ENCODE assay signal across 9 cellular contexts in genomic region chr4:55635760-55636621, GRCh38. TPM values are rescaled to one million over a fixed set of nuclear protein-coding genes. Genes with fewer than 3 reads are reported as not detected.
DNase-seq lines count a peak whose midpoint lies in the region; ATAC-seq, FAIRE-seq and TF ChIP-seq lines count a peak whose summit lies in the region.
"Had no signal": no experiment of that assay in that cellular context is flagged by ENCODE, and none has a peak within 500 bp of the region (broad histone marks: within the 10 kb centered on the region; RNA-seq: fewer than 3 reads in every experiment).

TSS of gene NMU (minus strand) at chr4:55636298. CDS start at chr4:55636192, 106 bp downstream.

- BruUV-seq in A673 (replicated peaks; lab: Mats Ljungman, UMichigan): no TSS peak

- CTCF ChIA-PET in A673 (lab: Charles Lee): no interaction called here

- no peak for FAIRE-seq in RCC 7860 (lab: Jason Lieb, UNC)
- FAIRE-seq: frontal cortex had no signal

- POLR2A ChIA-PET in A673 (lab: Charles Lee; ENCODE audit: low non-redundant PET): no interaction called here

- H3K4me3 ChIP-seq in A673 (ENCODE audit: low read depth, low read length, poor library complexity, severe bottlenecking): peak within 1 kb of the TSS; percentile 36
- peak within 1 kb of the TSS; percentile 49 to 63 for H3K4me3 ChIP-seq in ascending aorta
- H3K4me3 ChIP-seq in iPS-18a (ENCODE audit: low read length): peak within 1 kb of the TSS; percentile 79
- H3K4me3 ChIP-seq in spleen: peak within 1 kb of the TSS in 7 of 8 donors; percentile 22 to 64 (median 33)

- no peaks in the 10 kb centered on the region for H3K4me1 ChIP-seq in A673 (ENCODE audit: insufficient read depth, low read length, poor library complexity, severe bottlenecking)
- peaks cover 8 to 9% of the 10 kb centered on the region in 2 donors for H3K4me1 ChIP-seq in ascending aorta
- peaks cover 41% of the 10 kb centered on the region for H3K4me1 ChIP-seq in iPS-18a (ENCODE audit: control insufficient read depth, low read depth, low read length)
- peaks cover 5 to 28% (median 22%) of the 10 kb centered on the region in 6 donors for H3K4me1 ChIP-seq in spleen

- 1 to 3% (median 1%) methylated on average over 41 to 75 of the region's 75 CpGs for WGBS in spleen, 5 donors

- DNase-seq in A673 (ENCODE audit: low spot score): no peak
- DNase-seq in RCC 7860 (ENCODE audit: low spot score): peak; percentile 9
- no peak for DNase-seq in ascending aorta (ENCODE audit: low spot score in 2 of 2)
- peak; percentile 76 for DNase-seq in spleen
- DNase-seq in HCEC 1CT: no peak

- ATAC-seq in GM18519 (IDR thresholded peaks at IDR 0.05; ENCODE audit: low FRiP score, unreplicated experiment): peak; percentile 61
- ATAC-seq in HG03159 (IDR thresholded peaks at IDR 0.05; ENCODE audit: unreplicated experiment): peak; percentile 70

- H3K9me3 ChIP-seq in A673 (ENCODE audit: low read depth, low read length, poor library complexity, severe bottlenecking): no peaks in the 10 kb centered on the region
- H3K9me3 ChIP-seq in ascending aorta: no peaks in the 10 kb centered on the region
- H3K9me3 ChIP-seq in iPS-18a (ENCODE audit: control insufficient read depth, low read depth, low read length): no peaks in the 10 kb centered on the region
- H3K9me3 ChIP-seq in spleen: no peaks in the 10 kb centered on the region

- intact Hi-C loops in A673 (cut with micrococcal nuclease; ENCODE audit: unreplicated experiment): no loop called here
- intact Hi-C loops in ascending aorta (cut with DNase I): no loop called here
- intact Hi-C loops in spleen (cut with DNase I; ENCODE audit: low total_unique reads): no loop called here

- H3K36me3 ChIP-seq in A673 (ENCODE audit: insufficient read depth, low read length, poor library complexity, severe bottlenecking): no peaks in the 10 kb centered on the region
- H3K36me3 ChIP-seq in ascending aorta: no peaks in the 10 kb centered on the region
- no peaks in the 10 kb centered on the region for H3K36me3 ChIP-seq in iPS-18a (ENCODE audit: control insufficient read depth, low read depth, low read length)
- no peaks in the 10 kb centered on the region for H3K36me3 ChIP-seq in spleen

- H3K9ac ChIP-seq in iPS-18a (ENCODE audit: low read length): peak within 1 kb of the TSS; percentile 41

- no peak for TF ChIP-seq POLR2A in spleen (IDR thresholded peaks at IDR 0.05)

- no peak for TF ChIP-seq CTCF in A673 (conservative IDR thresholded peaks at IDR 0.05; ENCODE audit: low read depth, low read length)
- no peak for TF ChIP-seq CTCF in ascending aorta (IDR thresholded peaks at IDR 0.05)
- peak in 1 of 11 experiments; percentile 24 for TF ChIP-seq CTCF in spleen (IDR thresholded peaks at IDR 0.05 in 8 of 11, conservative IDR thresholded peaks at IDR 0.05 in 3 of 11)

- H3K27ac ChIP-seq in A673 (ENCODE audit: low read depth, low read length, poor library complexity, severe bottlenecking): no peak within 1 kb of the TSS
- no peak within 1 kb of the TSS for H3K27ac ChIP-seq in ascending aorta
- H3K27ac ChIP-seq in iPS-18a (ENCODE audit: low read length): no peak within 1 kb of the TSS
- H3K27ac ChIP-seq in spleen: no peak within 1 kb of the TSS

- H3K27me3 ChIP-seq in A673 (replicated peaks; ENCODE audit: insufficient read depth, low read depth, low read length, poor library complexity) (peaks cover 6% of the 10 kb centered on the region), ascending aorta (no peaks in the 10 kb centered on the region), iPS-18a (ENCODE audit: control insufficient read depth, insufficient read depth, low read length) (peaks cover 36% of the 10 kb centered on the region), spleen (replicated peaks in 1 of 7) (peaks cover 0 to 78% (median 41%) of the 10 kb centered on the region in 7 donors)

RNA-seq across cellular contexts. Expression of gene NMU, which starts in this region (rescaled TPM):
- total RNA-seq in A673 (2021) (0.44 TPM in 1 of 2 replicates, not detected in the other), ascending aorta (not detected), spleen (1 to 10 TPM in 1 of 7 donors, not detected in 6; 1.2 TPM)
- polyA plus RNA-seq in spleen: under 1 TPM in 1 of 3 donors, not detected in 2; 0.09 TPM

Comparison
In these comparisons a context has a peak if more than half of its experiments do, and no peak if none do; other contexts are left out.
1. DNase-seq: peak in RCC 7860 (single experiment) and spleen (single experiment); none in A673 (single experiment), ascending aorta (0 of 2) and HCEC 1CT (single experiment).
2. Peak in every context shown above with its lines, with median percentiles within 50 percentile points of each other: H3K4me3 ChIP-seq.